ENCODE assay signal across 18 cellular contexts in genomic region chr11:71611218-71611910, GRCh38. TPM values are rescaled to one million over a fixed set of nuclear protein-coding genes. Genes with fewer than 3 reads are reported as not detected.
"Had no signal": no experiment of that assay in that cellular context is flagged by ENCODE, and none has a peak within 500 bp of the region (broad histone marks: within the 10 kb centered on the region; RNA-seq: fewer than 3 reads in every experiment).

No MANE protein-coding gene starts in this region.

RNA-seq across cellular contexts. Expression of gene KRTAP5-11, which starts 28.7 kb away (rescaled TPM):
- total RNA-seq: natural killer cell, occipital lobe, osteoblast, ovary, posterior vena cava, prostate gland, pulmonary artery endothelial cell, right atrium auricular region, sciatic nerve, smooth muscle cell, spleen, testis, transverse colon, upper lobe of right lung, urinary bladder, uterus had no signal
- polyA plus RNA-seq: neural cell, ovary, smooth muscle cell, spleen, thymus, urinary bladder had no signal

RNA-seq across cellular contexts. Expression of gene KRTAP5-10, which starts 46.0 kb away (rescaled TPM):
- total RNA-seq: natural killer cell, occipital lobe, posterior vena cava, prostate gland, pulmonary artery endothelial cell, right atrium auricular region, sciatic nerve, smooth muscle cell, testis, upper lobe of right lung, urinary bladder had no signal
- polyA plus RNA-seq: neural cell, ovary, smooth muscle cell had no signal
